21 cellular contexts compared by ENCODE assay signal in the genomic region with DNA sequence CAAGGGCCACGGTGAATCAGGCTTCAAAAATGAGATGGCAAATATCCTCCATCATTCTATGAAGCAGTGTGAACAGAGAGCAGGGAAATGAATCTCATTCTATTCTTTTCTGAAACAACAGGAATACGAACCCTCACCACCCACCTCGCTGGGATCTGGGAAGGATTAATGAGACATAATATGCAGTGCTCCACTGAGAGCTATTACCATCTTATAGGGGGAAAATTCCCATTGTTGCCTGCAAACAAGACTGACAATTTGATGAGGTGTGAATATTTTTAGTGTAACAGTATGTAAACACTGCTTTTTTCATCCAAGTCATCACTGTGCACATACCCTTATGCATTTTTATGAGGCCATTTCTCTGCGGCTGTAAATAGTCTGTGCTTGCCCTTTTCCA.
DNase-seq lines count a peak whose midpoint lies in the region; TF ChIP-seq lines count a peak whose summit lies in the region.
"Had no signal": no experiment of that assay in that cellular context is flagged by ENCODE, and none has a peak within 500 bp of the region (broad histone marks: within the 10 kb centered on the region; RNA-seq: fewer than 3 reads in every experiment).

No MANE protein-coding gene starts in this region.

- H3K9me3 Mint-ChIP-seq in glutamatergic neuron (ENCODE audit: unreplicated experiment): no peaks in the 10 kb centered on the region

- TF ChIP-seq EP300 in transverse colon (IDR thresholded peaks at IDR 0.05; ENCODE audit: low read depth): no peak

- H3K4me1 ChIP-seq in transverse colon: no peaks in the 10 kb centered on the region

- TF ChIP-seq CTCF in glutamatergic neuron (IDR thresholded peaks at IDR 0.05; ENCODE audit: partially characterized antibody, unreplicated experiment) (no peak), transverse colon (IDR thresholded peaks at IDR 0.05) (no peak)

- peaks cover 10% of the 10 kb centered on the region for H3K36me3 Mint-ChIP-seq in glutamatergic neuron (ENCODE audit: unreplicated experiment)
- H3K36me3 Mint-ChIP-seq: CD4-positive, alpha-beta memory T cell had no signal

- TF ChIP-seq POLR2A in transverse colon (IDR thresholded peaks at IDR 0.05): no peak

- in situ Hi-C loops in transverse colon (cut with MboI; ENCODE audit: low pct_ligation_motif_present in 1 of 4, low pct_unique_long_range_greater_than_20kb in 1 of 4, low sequenced_read_pairs in 3 of 4): no loop called here

- peaks cover 6% of the 10 kb centered on the region for H3K4me1 Mint-ChIP-seq in glutamatergic neuron (ENCODE audit: low read depth, unreplicated experiment)
- H3K4me1 Mint-ChIP-seq: CD4-positive, alpha-beta memory T cell had no signal

- no peak overlapping the region for H3K4me3 Mint-ChIP-seq in glutamatergic neuron (ENCODE audit: unreplicated experiment)
- H3K4me3 Mint-ChIP-seq: CD4-positive, alpha-beta memory T cell had no signal

- no peaks in the 10 kb centered on the region for H3K36me3 ChIP-seq in transverse colon
- H3K36me3 ChIP-seq: BLaER1 treated with 17β-estradiol and CSF1 and Interleukin-3, amounts not matched to agents 10 nM and 100 nM had no signal

- peaks cover 4% of the 10 kb centered on the region for H3K27me3 Mint-ChIP-seq in glutamatergic neuron (ENCODE audit: unreplicated experiment)

- intact Hi-C loops in transverse colon (cut with DNase I; ENCODE audit: low total_unique reads): no loop called here

- H3K4me3 ChIP-seq in transverse colon: no peak overlapping the region
- H3K4me3 ChIP-seq: BLaER1 treated with 17β-estradiol and CSF1 and Interleukin-3, amounts not matched to agents 10 nM and 100 nM had no signal

- H3K9me3 ChIP-seq in transverse colon: no peaks in the 10 kb centered on the region
- H3K9me3 ChIP-seq: SK-N-SH had no signal

- H3K27ac ChIP-seq in transverse colon: no peak overlapping the region
- H3K27ac ChIP-seq: 22Rv1; BLaER1 treated with 17β-estradiol and CSF1 and Interleukin-3, amounts not matched to agents 10 nM and 100 nM; KMS-11 had no signal

- H3K27ac Mint-ChIP-seq in glutamatergic neuron (ENCODE audit: unreplicated experiment): peak overlapping the region; percentile 87
- H3K27ac Mint-ChIP-seq: CD4-positive, alpha-beta memory T cell had no signal

- WGBS in transverse colon (ENCODE audit: low coverage in 1 of 2), 2 donors: 52 to 61% methylated on average over 4 of the region's 4 CpGs

- DNase-seq in NCI-H1417 (lab: John Stamatoyannopoulos, UW) (peak in 2 of 3 experiments; percentile 31 to 70), NCI-H1417 treated with DMSO at 0.1 percent for 48 hours (lab: John Stamatoyannopoulos, UW) (no peak), NCI-H748 (lab: John Stamatoyannopoulos, UW; ENCODE audit: unreplicated experiment) (peak; percentile 50), glutamatergic neuron (no peak), HUDEP-2 (lab: John Stamatoyannopoulos, UW; ENCODE audit: unreplicated experiment in 76 of 76) (no peak), NCI-H128 (lab: John Stamatoyannopoulos, UW; ENCODE audit: unreplicated experiment) (no peak), transverse colon (no peak)
- DNase-seq in effector CD4-positive, alpha-beta T cell: no peak
- DNase-seq: CD4-positive, alpha-beta memory T cell; DMS153; GF-D8; IMR-90; NCI-H1092 treated with DMSO at 0.1 percent for 48 hours; NCI-H187; NCI-H524 treated with DMSO at 0.1 percent for 48 hours; NK-92 treated with Interleukin-12 subunit alpha and Interleukin-12 subunit beta, amount 100 ng/mL, for 24 hours; SIG-M5; SK-N-SH had no signal

- no peaks in the 10 kb centered on the region for H3K27me3 ChIP-seq in transverse colon
- H3K27me3 ChIP-seq: BLaER1 treated with 17β-estradiol and CSF1 and Interleukin-3, amounts not matched to agents 10 nM and 100 nM had no signal

Comparison
In these comparisons a context has a peak if more than half of its experiments do, and no peak if none do; other contexts are left out.
1. DNase-seq: peak in NCI-H1417 (2 of 3) and NCI-H748 (single experiment); none in NCI-H1417 treated with DMSO at 0.1 percent for 48 hours (single experiment), glutamatergic neuron (single experiment), HUDEP-2 (0 of 76), NCI-H128 (single experiment), effector CD4-positive, alpha-beta T cell (single experiment) and transverse colon (single experiment).